ENCODE assay signal across 16 cellular contexts in genomic region chr3:70771426-70772147, GRCh38.
DNase-seq lines count a peak whose midpoint lies in the region; ATAC-seq lines count a peak whose summit lies in the region.
"Had no signal": no experiment of that assay in that cellular context is flagged by ENCODE, and none has a peak within 500 bp of the region (broad histone marks: within the 10 kb centered on the region; RNA-seq: fewer than 3 reads in every experiment).

No MANE protein-coding gene starts in this region.

- H3K4me1 Mint-ChIP-seq in stimulated activated effector memory CD8-positive, alpha-beta T cell treated with anti-CD3 and anti-CD28 coated beads, Interleukin-12 subunit alpha, Interleukin-12 subunit beta, amount 100 ng/mL, for 72 hours = no peaks in the 10 kb centered on the region
- H3K4me1 Mint-ChIP-seq: neural crest cell had no signal

- no peaks in the 10 kb centered on the region for H3K9me3 Mint-ChIP-seq in stimulated activated effector memory CD8-positive, alpha-beta T cell treated with anti-CD3 and anti-CD28 coated beads, Interleukin-12 subunit alpha, Interleukin-12 subunit beta, amount 100 ng/mL, for 72 hours

- H3K36me3 Mint-ChIP-seq in stimulated activated effector memory CD8-positive, alpha-beta T cell treated with anti-CD3 and anti-CD28 coated beads, Interleukin-12 subunit alpha, Interleukin-12 subunit beta, amount 100 ng/mL, for 72 hours = no peaks in the 10 kb centered on the region

- DNase-seq in activated CD4-positive, CD25-positive, alpha-beta regulatory T cell (lab: John Stamatoyannopoulos, UW) = no peak
- peak; percentile 33 for DNase-seq in HS-5 (ENCODE audit: low read depth)
- DNase-seq in dermis blood vessel endothelial cell = peak; percentile 46
- no peak for DNase-seq in stimulated activated effector memory CD8-positive, alpha-beta T cell treated with anti-CD3 and anti-CD28 coated beads, Interleukin-12 subunit alpha, Interleukin-12 subunit beta, amount 100 ng/mL, for 72 hours (ENCODE audit: low spot score in 2 of 2)
- DNase-seq in NCI-H1048 (lab: John Stamatoyannopoulos, UW) = no peak
- DNase-seq in NCI-H345 (lab: John Stamatoyannopoulos, UW) = no peak
- no peak for DNase-seq in NCI-H2107 treated with DMSO at 0.1 percent for 48 hours (lab: John Stamatoyannopoulos, UW; ENCODE audit: unreplicated experiment)
- DNase-seq: body of pancreas, heart right ventricle, left lung, NCI-H187, spleen, thyroid gland had no signal

- peak; percentile 76 to 81 for ATAC-seq in activated CD4-positive, CD25-positive, alpha-beta regulatory T cell treated with anti-CD3 and anti-CD28 coated beads, Interleukin-2, amount 50 U/mL, for 24 hours
- peak; percentile 70 for ATAC-seq in stimulated activated effector memory CD8-positive, alpha-beta T cell treated with anti-CD3 and anti-CD28 coated beads, Interleukin-12 subunit alpha, Interleukin-12 subunit beta, amount 100 ng/mL, for 72 hours
- ATAC-seq: body of pancreas, heart right ventricle, K562, left lung had no signal

- no peak overlapping the region for H3K27ac Mint-ChIP-seq in stimulated activated effector memory CD8-positive, alpha-beta T cell treated with anti-CD3 and anti-CD28 coated beads, Interleukin-12 subunit alpha, Interleukin-12 subunit beta, amount 100 ng/mL, for 72 hours

- H3K4me3 Mint-ChIP-seq in stimulated activated effector memory CD8-positive, alpha-beta T cell treated with anti-CD3 and anti-CD28 coated beads, Interleukin-12 subunit alpha, Interleukin-12 subunit beta, amount 100 ng/mL, for 72 hours = no peak overlapping the region
- H3K4me3 Mint-ChIP-seq: neural crest cell had no signal

Comparison
In these comparisons a context has a peak if more than half of its experiments do, and no peak if none do; other contexts are left out.
1. DNase-seq: peak in HS-5 (single experiment) and dermis blood vessel endothelial cell (single experiment); none in activated CD4-positive, CD25-positive, alpha-beta regulatory T cell (0 of 4), stimulated activated effector memory CD8-positive, alpha-beta T cell treated with anti-CD3 and anti-CD28 coated beads, Interleukin-12 subunit alpha, Interleukin-12 subunit beta, amount 100 ng/mL, for 72 hours (0 of 2), NCI-H1048 (single experiment), NCI-H345 (single experiment) and NCI-H2107 treated with DMSO at 0.1 percent for 48 hours (single experiment).